ENCODE assay signal across 18 cellular contexts in genomic region chr13:39729161-39729560, GRCh38.
"Had no signal": no experiment of that assay in that cellular context is flagged by ENCODE, and none has a peak within 500 bp of the region (broad histone marks: within the 10 kb centered on the region; RNA-seq: fewer than 3 reads in every experiment).

No MANE protein-coding gene starts in this region.

- FAIRE-seq: urothelium cell line had no signal

- H3K4me1 ChIP-seq: lower lobe of right lung, right lobe of liver, stomach, transverse colon had no signal

- H3K27me3 ChIP-seq: brain microvascular endothelial cell, right lobe of liver, stomach, transverse colon had no signal

- DNase-seq: activated CD4-positive, alpha-beta T cell treated with anti-CD3 and anti-CD28 coated beads for 36 hours; activated CD4-positive, alpha-beta T cell treated with anti-CD3 and anti-CD28 coated beads, Interleukin-2, amount 50 U/mL, for 4 hours; activated CD8-positive, alpha-beta memory T cell treated with anti-CD3 and anti-CD28 coated beads for 24 hours; activated CD8-positive, alpha-beta memory T cell treated with anti-CD3 and anti-CD28 coated beads, Interleukin-2, amount 50 U/mL, for 4 hours; activated T-cell treated with anti-CD3 and anti-CD28 coated beads, Interleukin-2, amount 50 U/mL, for 24 hours; aorta; brain microvascular endothelial cell; caudate nucleus; endodermal cell; lower lobe of right lung; naive B cell; nucleus accumbens; right lobe of liver; small intestine; stomach; T1000; transverse colon had no signal

- H3K27ac ChIP-seq: brain microvascular endothelial cell, lower lobe of right lung, right lobe of liver, stomach, transverse colon had no signal

- H3K4me3 ChIP-seq: lower lobe of right lung, right lobe of liver, stomach, transverse colon had no signal

- H3K9me3 ChIP-seq: lower lobe of right lung, right lobe of liver, stomach, transverse colon had no signal
